ENCODE assay signal across 21 cellular contexts in genomic region chr12:6115389-6115788, GRCh38. TPM values are rescaled to one million over a fixed set of nuclear protein-coding genes. Genes with fewer than 3 reads are reported as not detected.
DNase-seq lines count a peak whose midpoint lies in the region; ATAC-seq and TF ChIP-seq lines count a peak whose summit lies in the region.
"Had no signal": no experiment of that assay in that cellular context is flagged by ENCODE, and none has a peak within 500 bp of the region (broad histone marks: within the 10 kb centered on the region; RNA-seq: fewer than 3 reads in every experiment).

No MANE protein-coding gene starts in this region.

- no peaks in the 10 kb centered on the region for H3K27me3 ChIP-seq in SJSA1 (replicated peaks)
- H3K27me3 ChIP-seq in lower lobe of right lung (ENCODE audit: low read depth) = no peaks in the 10 kb centered on the region
- no peaks in the 10 kb centered on the region for H3K27me3 ChIP-seq in thyroid gland
- H3K27me3 ChIP-seq: body of pancreas, right lobe of liver had no signal

- no peak overlapping the region for H3K4me3 Mint-ChIP-seq in activated T-cell treated with anti-CD3 and anti-CD28 coated beads, Interleukin-2, amount 50 U/mL, for 72 hours
- H3K4me3 Mint-ChIP-seq: activated CD4-positive, alpha-beta T cell treated with anti-CD3 and anti-CD28 coated beads, Interleukin-2, amount 10 ng/mL, durations not matched to agents 7 days and 5 days had no signal

- H3K4me1 Mint-ChIP-seq in activated T-cell treated with anti-CD3 and anti-CD28 coated beads, Interleukin-2, amount 50 U/mL, for 72 hours (ENCODE audit: low read depth) = peaks cover 25% of the 10 kb centered on the region
- H3K4me1 Mint-ChIP-seq: activated CD4-positive, alpha-beta T cell treated with anti-CD3 and anti-CD28 coated beads, Interleukin-2, amount 10 ng/mL, durations not matched to agents 7 days and 5 days had no signal

- peaks cover 8% of the 10 kb centered on the region for H3K27me3 Mint-ChIP-seq in activated T-cell treated with anti-CD3 and anti-CD28 coated beads, Interleukin-2, amount 50 U/mL, for 72 hours (ENCODE audit: low read depth)
- H3K27me3 Mint-ChIP-seq: activated CD4-positive, alpha-beta T cell treated with anti-CD3 and anti-CD28 coated beads, Interleukin-2, amount 10 ng/mL, durations not matched to agents 7 days and 5 days had no signal

- TF ChIP-seq POLR2A in thyroid gland (IDR thresholded peaks at IDR 0.05) (no peak), lower leg skin (IDR thresholded peaks at IDR 0.05) (no peak)

- H3K27ac ChIP-seq in SJSA1 = peak overlapping the region; percentile 98
- peak overlapping the region; percentile 75 for H3K27ac ChIP-seq in lower lobe of right lung
- peak overlapping the region in 2 of 3 donors; percentile 54 to 57 for H3K27ac ChIP-seq in thyroid gland
- H3K27ac ChIP-seq: PC-9, right lobe of liver, VCaP had no signal

- ATAC-seq in activated T-cell treated with anti-CD3 and anti-CD28 coated beads, Interleukin-2, amount 50 U/mL, for 72 hours (replicated peaks in 1 of 2) = peak; percentile 88 to 91
- ATAC-seq in lower lobe of right lung = no peak
- ATAC-seq: body of pancreas had no signal

- no peaks in the 10 kb centered on the region for H3K9me3 Mint-ChIP-seq in activated T-cell treated with anti-CD3 and anti-CD28 coated beads, Interleukin-2, amount 50 U/mL, for 72 hours
- H3K9me3 Mint-ChIP-seq: activated CD4-positive, alpha-beta T cell treated with anti-CD3 and anti-CD28 coated beads, Interleukin-2, amount 10 ng/mL, durations not matched to agents 7 days and 5 days had no signal

- no peak overlapping the region for H3K4me3 ChIP-seq in SJSA1
- H3K4me3 ChIP-seq in lower lobe of right lung = no peak overlapping the region
- no peak overlapping the region for H3K4me3 ChIP-seq in thyroid gland (replicated peaks in 1 of 3)
- no peak overlapping the region for H3K4me3 ChIP-seq in lower leg skin (ENCODE audit: low read depth, poor library complexity, severe bottlenecking)
- H3K4me3 ChIP-seq: body of pancreas, PC-9, right lobe of liver had no signal

- H3K4me1 ChIP-seq in SJSA1 (replicated peaks) (peaks cover 56% of the 10 kb centered on the region), lower lobe of right lung (peaks cover 21% of the 10 kb centered on the region), thyroid gland (peaks cover 7 to 26% of the 10 kb centered on the region in 2 donors)
- H3K4me1 ChIP-seq: body of pancreas, right lobe of liver had no signal

- no peak overlapping the region for H3K27ac Mint-ChIP-seq in activated T-cell treated with anti-CD3 and anti-CD28 coated beads, Interleukin-2, amount 50 U/mL, for 72 hours
- H3K27ac Mint-ChIP-seq: activated CD4-positive, alpha-beta T cell treated with anti-CD3 and anti-CD28 coated beads, Interleukin-2, amount 10 ng/mL, durations not matched to agents 7 days and 5 days had no signal

- intact Hi-C loops in lower lobe of right lung (cut with DNase I) (no loop called here), thyroid gland (cut with DNase I) (no loop called here), lower leg skin (cut with DNase I; ENCODE audit: low total_unique reads) (no loop called here)

- 88 to 94% methylated on average over 6 of the region's 6 CpGs for WGBS in thyroid gland, 2 donors
- WGBS in lower leg skin, 2 donors = 88% methylated on average over 6 of the region's 6 CpGs

- H3K9me3 ChIP-seq in SJSA1 (replicated peaks) = no peaks in the 10 kb centered on the region; the same call in 1 of the 2 replicates
- H3K9me3 ChIP-seq in lower lobe of right lung = no peaks in the 10 kb centered on the region
- no peaks in the 10 kb centered on the region for H3K9me3 ChIP-seq in thyroid gland
- H3K9me3 ChIP-seq: body of pancreas, right lobe of liver had no signal

- H3K36me3 Mint-ChIP-seq in activated T-cell treated with anti-CD3 and anti-CD28 coated beads, Interleukin-2, amount 50 U/mL, for 72 hours (ENCODE audit: insufficient read depth in 2 of 2) = no peaks in the 10 kb centered on the region

- no peak for DNase-seq in activated T-cell treated with anti-CD3 and anti-CD28 coated beads, Interleukin-2, amount 50 U/mL, for 72 hours
- no peak for DNase-seq in activated T-cell treated with anti-CD3 and anti-CD28 coated beads, Interleukin-2, amount 50 U/mL, for 48 hours
- peak in 1 of 2 experiments; percentile 45 for DNase-seq in SJSA1 (ENCODE audit: low read depth in 1 of 2, low spot score in 2 of 2)
- no peak for DNase-seq in lower lobe of right lung
- no peak for DNase-seq in thyroid gland
- DNase-seq in NCI-H1694 treated with DMSO at 0.1 percent for 48 hours (lab: John Stamatoyannopoulos, UW) = no peak
- DNase-seq in lower leg skin (ENCODE audit: low spot score in 2 of 2) = no peak
- no peak for DNase-seq in activated naive CD4-positive, alpha-beta T cell treated with Interleukin-2 at 50 U/mL for 16 hours
- DNase-seq: activated CD4-positive, alpha-beta T cell treated with anti-CD3 and anti-CD28 coated beads, Interleukin-2, amount 10 ng/mL, durations not matched to agents 7 days and 5 days; body of pancreas; cerebellar nuclear complex; DND-41; hippocampal formation; NCI-H1436 treated with DMSO at 0.1 percent for 48 hours; NCI-H226; NCI-H526 treated with DMSO at 0.1 percent for 48 hours; PC-9; SHP77; T-helper 9 cell had no signal

- no peak for TF ChIP-seq CTCF in lower lobe of right lung (IDR thresholded peaks at IDR 0.05)
- no peak for TF ChIP-seq CTCF in thyroid gland (IDR thresholded peaks at IDR 0.05)
- no peak for TF ChIP-seq CTCF in lower leg skin (IDR thresholded peaks at IDR 0.05)

- H3K36me3 ChIP-seq in SJSA1 (no peaks in the 10 kb centered on the region), lower lobe of right lung (no peaks in the 10 kb centered on the region), thyroid gland (no peaks in the 10 kb centered on the region)
- H3K36me3 ChIP-seq: right lobe of liver had no signal

RNA-seq across cellular contexts. Expression of gene VWF, which starts 9.1 kb away (rescaled TPM):
- under 1 TPM; 0.02 TPM for total RNA-seq in activated T-cell treated with anti-CD3 and anti-CD28 coated beads, Interleukin-2, amount 50 U/mL, for 72 hours
- total RNA-seq in SJSA1 (2014; rRNA removed; shearing (Covaris generic)) = 0.09 and 0.50 TPM in 2 replicates
- total RNA-seq in lower lobe of right lung (468 TPM), thyroid gland (100 to 1,000 TPM in 2 of 4 donors, 10 to 100 TPM in 2; 54.3 to 169 (median 98.5) TPM), lower leg skin (100 to 1,000 TPM in 1 of 4 donors, 10 to 100 TPM in 3; 34.3 to 107 (median 50.3) TPM)
- total RNA-seq: activated CD4-positive, alpha-beta T cell treated with anti-CD3 and anti-CD28 coated beads, Interleukin-2, amount 10 ng/mL, durations not matched to agents 7 days and 5 days had no signal

Comparison
In these comparisons a context has a peak if more than half of its experiments do, and no peak if none do; other contexts are left out.
1. ATAC-seq: peak in activated T-cell treated with anti-CD3 and anti-CD28 coated beads, Interleukin-2, amount 50 U/mL, for 72 hours (2 of 2); none in lower lobe of right lung (0 of 2).
2. RNA of gene VWF, which starts 9.1 kb away (total RNA-seq): 468 TPM in lower lobe of right lung (single experiment), 54.3 to 169 TPM in thyroid gland and 34.3 to 107 TPM in lower leg skin; 0.09 to 0.50 TPM in SJSA1 and 0.02 TPM in activated T-cell treated with anti-CD3 and anti-CD28 coated beads, Interleukin-2, amount 50 U/mL, for 72 hours; every median in the first group is over 10 times any median in the second.
3. Peak in every context shown above with its lines, with median percentiles within 50 percentile points of each other: H3K27ac ChIP-seq.